In genomic region chr22:38205261-38206128, GRCh38 we compare ENCODE assay signal across 9 cellular contexts. TPM values are rescaled to one million over a fixed set of nuclear protein-coding genes. Genes with fewer than 3 reads are reported as not detected.
DNase-seq lines count a peak whose midpoint lies in the region; ATAC-seq, FAIRE-seq and TF ChIP-seq lines count a peak whose summit lies in the region.
"Had no signal": no experiment of that assay in that cellular context is flagged by ENCODE, and none has a peak within 500 bp of the region (broad histone marks: within the 10 kb centered on the region; RNA-seq: fewer than 3 reads in every experiment).

No MANE protein-coding gene starts in this region.

- WGBS in heart left ventricle, 4 donors, result 71 to 89% (median 76%) methylated on average over 11 to 15 of the region's 15 CpGs
- 62 to 79% (median 69%) methylated on average over 15 of the region's 15 CpGs for WGBS in psoas muscle, 3 donors

- H3K27ac ChIP-seq in CD4-positive, CD25-positive, alpha-beta regulatory T cell (ENCODE audit: insufficient read depth, low read length, poor library complexity, severe bottlenecking), result no peak overlapping the region
- H3K27ac ChIP-seq in astrocyte (ENCODE audit: low read depth, low read length) (peak overlapping the region; percentile 99), heart left ventricle (peak overlapping the region in 10 of 12 donors; percentile 24 to 100 (median 70)), psoas muscle (peak overlapping the region; percentile 44)

- TF ChIP-seq POLR2A in heart left ventricle (IDR thresholded peaks at IDR 0.05), result no peak

- H3K4me3 Mint-ChIP-seq in CD4-positive, CD25-positive, alpha-beta regulatory T cell, result peak overlapping the region in 3 of 4 donors; percentile 11 to 88 (median 80)
- H3K4me3 Mint-ChIP-seq in astrocyte (ENCODE audit: unreplicated experiment), result no peak overlapping the region

- DNase-seq in CD4-positive, CD25-positive, alpha-beta regulatory T cell, result no peak
- DNase-seq in astrocyte (ENCODE audit: low read depth) (peak; percentile 84), heart left ventricle (peak; percentile 75 to 87 (median 80)), psoas muscle (peak; percentile 83 to 92), GM19240 (ENCODE audit: insufficient read length, low spot score) (no peak), NCI-H1105 (lab: John Stamatoyannopoulos, UW) (no peak), NCI-H187 treated with DMSO at 0.1 percent for 48 hours (lab: John Stamatoyannopoulos, UW) (no peak), hepatic stellate cell (ENCODE audit: low spot score) (no peak)
- DNase-seq: stimulated activated CD4-positive, alpha-beta T cell treated with anti-CD3 and anti-CD28 coated beads, Interleukin-4, amount 100 ng/mL, for 24 hours had no signal

- H3K9me3 ChIP-seq in CD4-positive, CD25-positive, alpha-beta regulatory T cell (ENCODE audit: control insufficient read depth in 2 of 2, low read length in 2 of 2), result no peaks in the 10 kb centered on the region
- no peaks in the 10 kb centered on the region for H3K9me3 ChIP-seq in astrocyte (ENCODE audit: insufficient read depth, low read depth, low read length)
- no peaks in the 10 kb centered on the region for H3K9me3 ChIP-seq in heart left ventricle
- H3K9me3 ChIP-seq in psoas muscle, result no peaks in the 10 kb centered on the region

- TF ChIP-seq CTCF in astrocyte (IDR thresholded peaks at IDR 0.05; ENCODE audit: insufficient read depth, low read depth, low read length), result no peak
- TF ChIP-seq CTCF in heart left ventricle (IDR thresholded peaks at IDR 0.05), result no peak
- TF ChIP-seq CTCF in psoas muscle (IDR thresholded peaks at IDR 0.05), result no peak

- no peak overlapping the region for H2AFZ ChIP-seq in astrocyte (ENCODE audit: low read depth, low read length)

- H3K4me2 ChIP-seq in astrocyte (ENCODE audit: low read length), result peak overlapping the region; percentile 95

- ATAC-seq in CD4-positive, CD25-positive, alpha-beta regulatory T cell (ENCODE audit: low read depth in 2 of 2), result no peak
- ATAC-seq in heart left ventricle, result peak; percentile 9 to 37 (median 23)
- ATAC-seq in psoas muscle, result no peak

- no peaks in the 10 kb centered on the region for H3K27me3 ChIP-seq in CD4-positive, CD25-positive, alpha-beta regulatory T cell (ENCODE audit: control insufficient read depth, insufficient read depth, low read length)
- no peaks in the 10 kb centered on the region for H3K27me3 ChIP-seq in astrocyte (ENCODE audit: insufficient read depth, low read length)
- H3K27me3 ChIP-seq in heart left ventricle, result no peaks in the 10 kb centered on the region
- no peaks in the 10 kb centered on the region for H3K27me3 ChIP-seq in psoas muscle (ENCODE audit: insufficient read depth in 3 of 3, low read length in 2 of 3)

- peak; percentile 45 for FAIRE-seq in astrocyte (lab: Jason Lieb, UNC)

- no peaks in the 10 kb centered on the region for H3K27me3 Mint-ChIP-seq in CD4-positive, CD25-positive, alpha-beta regulatory T cell
- H3K27me3 Mint-ChIP-seq in astrocyte (ENCODE audit: low read depth, unreplicated experiment), result no peaks in the 10 kb centered on the region

- H3K36me3 ChIP-seq in CD4-positive, CD25-positive, alpha-beta regulatory T cell (ENCODE audit: control insufficient read depth, insufficient read depth, low read length), result no peaks in the 10 kb centered on the region
- H3K36me3 ChIP-seq in astrocyte (ENCODE audit: insufficient read depth, low read length), result no peaks in the 10 kb centered on the region
- no peaks in the 10 kb centered on the region for H3K36me3 ChIP-seq in heart left ventricle
- H3K36me3 ChIP-seq in psoas muscle (ENCODE audit: insufficient read depth in 1 of 2, low read depth in 1 of 2), result peaks cover 0 to 8% of the 10 kb centered on the region in 2 donors

- H3K36me3 Mint-ChIP-seq in CD4-positive, CD25-positive, alpha-beta regulatory T cell, result no peaks in the 10 kb centered on the region
- H3K36me3 Mint-ChIP-seq in astrocyte (ENCODE audit: low read depth, unreplicated experiment), result peaks cover 11% of the 10 kb centered on the region

- peaks cover 75% of the 10 kb centered on the region for H3K79me2 ChIP-seq in astrocyte (ENCODE audit: insufficient read depth, low read length)

- H3K4me1 ChIP-seq in CD4-positive, CD25-positive, alpha-beta regulatory T cell (ENCODE audit: control insufficient read depth, insufficient read depth, low read length, poor library complexity, severe bottlenecking), result peaks cover 23% of the 10 kb centered on the region
- H3K4me1 ChIP-seq in astrocyte (ENCODE audit: insufficient read depth, low read length) (peaks cover 38% of the 10 kb centered on the region), heart left ventricle (peaks cover 6 to 37% (median 26%) of the 10 kb centered on the region in 12 donors), psoas muscle (peaks cover 22% of the 10 kb centered on the region)

- no peak overlapping the region for H3K4me3 ChIP-seq in CD4-positive, CD25-positive, alpha-beta regulatory T cell (ENCODE audit: low read depth, low read length)
- H3K4me3 ChIP-seq in astrocyte (ENCODE audit: insufficient read depth, low read depth, low read length) (peak overlapping the region; percentile 88), heart left ventricle (peak overlapping the region in 1 of 12 donors; percentile 10), psoas muscle (no peak overlapping the region)

- intact Hi-C loops in heart left ventricle (cut with DNase I), result loop anchor here in 2 of 10 donors (10.0 kb wide), 1 partner anchor 91 kb away; the partner anchor contains the start of gene BAIAP2L2 (in 2 of the 2)
- intact Hi-C loops in psoas muscle (cut with DNase I), result loop anchor here (10.0 kb wide), 1 partner anchor 91 kb away; the partner anchor contains the start of gene BAIAP2L2 (in 2 of the 2)

- H3K27ac Mint-ChIP-seq in CD4-positive, CD25-positive, alpha-beta regulatory T cell, result peak overlapping the region in 2 of 3 donors; percentile 2 to 73
- no peak overlapping the region for H3K27ac Mint-ChIP-seq in astrocyte (ENCODE audit: unreplicated experiment)

- H3K4me1 Mint-ChIP-seq in CD4-positive, CD25-positive, alpha-beta regulatory T cell, result peaks cover 6 to 26% (median 18%) of the 10 kb centered on the region in 4 donors
- peaks cover 19% of the 10 kb centered on the region for H3K4me1 Mint-ChIP-seq in astrocyte (ENCODE audit: low read depth, unreplicated experiment)

- H3K9me3 Mint-ChIP-seq in CD4-positive, CD25-positive, alpha-beta regulatory T cell, result no peaks in the 10 kb centered on the region
- H3K9me3 Mint-ChIP-seq in astrocyte (ENCODE audit: unreplicated experiment), result no peaks in the 10 kb centered on the region

- peaks cover 69% of the 10 kb centered on the region for H4K20me1 ChIP-seq in astrocyte (ENCODE audit: insufficient read depth, low read length)

- peak overlapping the region; percentile 99 for H3K9ac ChIP-seq in astrocyte (ENCODE audit: low read length)

RNA-seq across cellular contexts. Expression of gene MAFF, which starts 3.7 kb away (rescaled TPM):
- total RNA-seq in CD4-positive, CD25-positive, alpha-beta regulatory T cell, result 39.4 TPM
- 1 to 10 TPM; 1.4 to 2.4 (median 2.0) TPM for polyA plus RNA-seq in CD4-positive, CD25-positive, alpha-beta regulatory T cell
- total RNA-seq in astrocyte (12.0 and 18.2 TPM in 2 replicates), heart left ventricle (10 to 100 TPM in 3 of 9 donors, 1 to 10 TPM in 6; 1.9 to 35.8 (median 4.0) TPM), psoas muscle (10 to 100 TPM in 3 of 4 donors, 1 to 10 TPM in 1; 5.7 to 63.8 (median 39.5) TPM)
- polyA plus RNA-seq in heart left ventricle (10 to 100 TPM in 1 of 2 donors, 1 to 10 TPM in 1; 4.7 to 36.0 TPM), psoas muscle (100 to 1,000 TPM in 1 of 3 donors, 10 to 100 TPM in 2; 23.6 to 118 (median 26.9) TPM)

RNA-seq across cellular contexts. Expression of gene PLA2G6, which starts 23.9 kb away (rescaled TPM):
- total RNA-seq in CD4-positive, CD25-positive, alpha-beta regulatory T cell, result 137 TPM
- 1 to 10 TPM; 2.6 to 6.9 (median 5.4) TPM for polyA plus RNA-seq in CD4-positive, CD25-positive, alpha-beta regulatory T cell
- total RNA-seq in astrocyte (9.7 and 10.0 TPM in 2 replicates), heart left ventricle (10 to 100 TPM in 6 of 9 donors, 1 to 10 TPM in 3; 6.1 to 17.9 (median 11.0) TPM), psoas muscle (10 to 100 TPM in 2 of 4 donors, 1 to 10 TPM in 2; 8.5 to 17.4 (median 11.4) TPM)
- polyA plus RNA-seq in heart left ventricle (10 to 100 TPM in 1 of 2 donors, 1 to 10 TPM in 1; 4.9 to 14.2 TPM), psoas muscle (1 to 10 TPM; 4.5 to 7.1 (median 7.1) TPM)

Comparison
In these comparisons a context has a peak if more than half of its experiments do, and no peak if none do; other contexts are left out.
1. ATAC-seq: peak in heart left ventricle (4 of 4); none in CD4-positive, CD25-positive, alpha-beta regulatory T cell (0 of 2) and psoas muscle (0 of 4).
2. DNase-seq: peak in astrocyte (single experiment), heart left ventricle (5 of 5) and psoas muscle (2 of 2); none in CD4-positive, CD25-positive, alpha-beta regulatory T cell (0 of 3), GM19240 (single experiment), NCI-H1105 (single experiment), NCI-H187 treated with DMSO at 0.1 percent for 48 hours (single experiment) and hepatic stellate cell (single experiment).